26 cellular contexts compared by ENCODE assay signal in the genomic region with DNA sequence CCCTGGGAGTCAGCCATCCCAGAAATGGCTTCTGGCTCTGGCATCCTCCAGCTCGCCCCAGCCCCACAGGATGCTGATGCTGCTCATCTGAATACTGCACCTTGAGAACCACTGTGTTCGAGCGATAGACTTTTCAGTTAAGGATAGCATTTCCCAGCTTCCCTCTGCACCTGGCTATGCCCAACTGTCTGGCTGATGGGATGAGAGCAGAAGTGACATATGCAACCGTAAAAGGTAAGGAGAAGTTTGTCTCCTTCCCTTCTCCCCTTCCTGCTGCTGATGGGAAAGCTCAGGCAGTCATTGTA. TPM values are rescaled to one million over a fixed set of nuclear protein-coding genes. Genes with fewer than 3 reads are reported as not detected.
DNase-seq lines count a peak whose midpoint lies in the region; ATAC-seq and TF ChIP-seq lines count a peak whose summit lies in the region.
"Had no signal": no experiment of that assay in that cellular context is flagged by ENCODE, and none has a peak within 500 bp of the region (broad histone marks: within the 10 kb centered on the region; RNA-seq: fewer than 3 reads in every experiment).

No MANE protein-coding gene starts in this region.

- no peak overlapping the region for H3K4me3 Mint-ChIP-seq in osteocyte (ENCODE audit: unreplicated experiment)
- no peak overlapping the region for H3K4me3 Mint-ChIP-seq in WTC11
- H3K4me3 Mint-ChIP-seq: B cell, H9 had no signal

- no TSS peak for BruUV-seq in OCI-LY7 (replicated peaks; lab: Mats Ljungman, UMichigan)

- H3K4me3 ChIP-seq in OCI-LY7 (ENCODE audit: low read depth, low read length, poor library complexity, severe bottlenecking) = no peak overlapping the region
- H3K4me3 ChIP-seq: GM23248, PC-9, SJCRH30 had no signal

- H3K27ac ChIP-seq in OCI-LY7 (ENCODE audit: low read depth, low read length, poor library complexity, severe bottlenecking) = no peak overlapping the region
- H3K27ac ChIP-seq: 22Rv1, C4-2B, GM23248, PC-9, SJCRH30 had no signal

- peaks cover 12% of the 10 kb centered on the region for H3K4me1 ChIP-seq in OCI-LY7 (ENCODE audit: insufficient read depth, low read length, poor library complexity, severe bottlenecking)
- H3K4me1 ChIP-seq: SJCRH30 had no signal

- no peaks in the 10 kb centered on the region for H3K9me2 ChIP-seq in OCI-LY7 (ENCODE audit: insufficient read depth, low read length)

- intact Hi-C loops in OCI-LY7 (cut with micrococcal nuclease; ENCODE audit: unreplicated experiment) = no loop called here

- H3K4me2 ChIP-seq in OCI-LY7 (ENCODE audit: low read length) = no peak overlapping the region
- H3K4me2 ChIP-seq: PC-9 had no signal

- no peaks in the 10 kb centered on the region for H4K20me1 ChIP-seq in OCI-LY7 (ENCODE audit: insufficient read depth, low read length)

- no peak for ATAC-seq in activated CD4-positive, CD25-positive, alpha-beta regulatory T cell treated with anti-CD3 and anti-CD28 coated beads, Interleukin-2, amount 50 U/mL, for 24 hours
- ATAC-seq in WTC11 = no peak
- ATAC-seq: Right ventricle myocardium inferior had no signal

- H3K4me1 Mint-ChIP-seq in osteocyte (ENCODE audit: unreplicated experiment) (no peaks in the 10 kb centered on the region), WTC11 (no peaks in the 10 kb centered on the region)
- H3K4me1 Mint-ChIP-seq: H9 had no signal

- CTCF ChIA-PET in WTC11 (lab: Charles Lee) (interaction anchor here (0.5 to 2.4 kb wide), 16 partner anchors 10 to 480 kb away, joined by 3 to 14 read pairs (median 5); a partner anchor contains a TSS), OCI-LY7 (lab: Charles Lee; ENCODE audit: unreplicated experiment) (interaction anchor here (0.6 kb wide), 1 partner anchor 43 kb away, joined by 3 read pairs; no protein-coding TSS in a partner anchor)

- H3K9me3 ChIP-seq in OCI-LY7 (ENCODE audit: low read length) = no peaks in the 10 kb centered on the region
- H3K9me3 ChIP-seq: SJCRH30 had no signal

- H3K36me3 Mint-ChIP-seq in osteocyte (ENCODE audit: unreplicated experiment) (no peaks in the 10 kb centered on the region), WTC11 (no peaks in the 10 kb centered on the region)

- H3K9me3 Mint-ChIP-seq in osteocyte (ENCODE audit: unreplicated experiment) = no peaks in the 10 kb centered on the region
- no peaks in the 10 kb centered on the region for H3K9me3 Mint-ChIP-seq in WTC11
- H3K9me3 Mint-ChIP-seq: H9 had no signal

- H3K27ac Mint-ChIP-seq in osteocyte (ENCODE audit: unreplicated experiment) (no peak overlapping the region), WTC11 (no peak overlapping the region)
- H3K27ac Mint-ChIP-seq: B cell, H9 had no signal

- POLR2A ChIA-PET in WTC11 (lab: Charles Lee) (no interaction called here), OCI-LY7 (lab: Charles Lee) (interaction anchor here (0.5 to 0.7 kb wide), 2 partner anchors 64 to 393 kb away, joined by 3 to 4 read pairs; no protein-coding TSS in a partner anchor)

- H3K36me3 ChIP-seq in OCI-LY7 (ENCODE audit: insufficient read depth, low read length) = no peaks in the 10 kb centered on the region
- H3K36me3 ChIP-seq: SJCRH30 had no signal

- H3K27me3 Mint-ChIP-seq in osteocyte (ENCODE audit: unreplicated experiment) (peaks cover 23% of the 10 kb centered on the region), WTC11 (ENCODE audit: low read depth) (no peaks in the 10 kb centered on the region)
- H3K27me3 Mint-ChIP-seq: B cell had no signal

- TF ChIP-seq CTCF in osteocyte (IDR thresholded peaks at IDR 0.05) (no peak), WTC11 (IDR thresholded peaks at IDR 0.05) (no peak), OCI-LY7 (conservative IDR thresholded peaks at IDR 0.05; ENCODE audit: low read length) (no peak)

- no peak overlapping the region for H2AFZ ChIP-seq in OCI-LY7 (ENCODE audit: low read length)
- H2AFZ ChIP-seq: GM23248, PC-9 had no signal

- DNase-seq in activated CD4-positive, CD25-positive, alpha-beta regulatory T cell treated with anti-CD3 and anti-CD28 coated beads, Interleukin-2, amount 50 U/mL, for 72 hours = peak; percentile 17
- DNase-seq in stimulated activated CD4-positive, alpha-beta T cell treated with anti-CD3 and anti-CD28 coated beads, Interleukin-4, amount 100 ng/mL, for 24 hours = peak; percentile 2
- no peak for DNase-seq in stimulated activated CD4-positive, alpha-beta T cell treated with anti-CD3 and anti-CD28 coated beads, Interleukin-2, amount 100 ng/mL, for 24 hours
- DNase-seq in osteocyte (ENCODE audit: extremely low spot score, unreplicated experiment) (peak; percentile 63), WTC11 (ENCODE audit: low spot score) (no peak), OCI-LY7 (ENCODE audit: low spot score) (no peak)
- DNase-seq: Calu3; DMS153; DND-41; GM23248; NCI-H1092 treated with DMSO at 0.1 percent for 48 hours; NCI-H1436; NCI-H187 treated with DMSO at 0.1 percent for 48 hours; NCI-H524 treated with DMSO at 0.1 percent for 48 hours; NCI-H774; NK-92 treated with Interleukin-12 subunit alpha and Interleukin-12 subunit beta, amount 100 ng/mL, for 24 hours; PC-9; SJCRH30 had no signal

- H3K79me2 ChIP-seq in OCI-LY7 (ENCODE audit: insufficient read depth, low read depth, low read length) = no peaks in the 10 kb centered on the region

TF ChIP-seq in WTC11, 78 proteins besides CTCF, POLR2A, EP300 and RAD21:
- TF ChIP-seq ESRRA (CRISPR knock-in tag; IDR thresholded peaks at IDR 0.05; ENCODE audit: borderline replicate concordance) = no peak
- no peak for TF ChIP-seq NR1H2 (CRISPR knock-in tag; IDR thresholded peaks at IDR 0.05)
- no peak for TF ChIP-seq ZNF138 (CRISPR knock-in tag; conservative IDR thresholded peaks at IDR 0.05)
- TF ChIP-seq, protein P1, sequence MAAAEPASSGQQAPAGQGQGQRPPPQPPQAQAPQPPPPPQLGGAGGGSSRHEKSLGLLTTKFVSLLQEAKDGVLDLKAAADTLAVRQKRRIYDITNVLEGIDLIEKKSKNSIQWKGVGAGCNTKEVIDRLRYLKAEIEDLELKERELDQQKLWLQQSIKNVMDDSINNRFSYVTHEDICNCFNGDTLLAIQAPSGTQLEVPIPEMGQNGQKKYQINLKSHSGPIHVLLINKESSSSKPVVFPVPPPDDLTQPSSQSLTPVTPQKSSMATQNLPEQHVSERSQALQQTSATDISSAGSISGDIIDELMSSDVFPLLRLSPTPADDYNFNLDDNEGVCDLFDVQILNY (CRISPR knock-in tag; IDR thresholded peaks at IDR 0.05) = no peak
- TF ChIP-seq KAT7 (CRISPR knock-in tag; IDR thresholded peaks at IDR 0.05; ENCODE audit: borderline replicate concordance) = no peak

RNA-seq across cellular contexts. Expression of a gene that starts 9.7 kb away (rescaled TPM):
- total RNA-seq in osteocyte (not detected in 2 replicates), WTC11 (2021) (0.21 to 0.92 TPM (median 0.60 TPM) in 3 replicates), OCI-LY7 (2022) (not detected in 2 replicates)
- not detected in 2 replicates for total RNA-seq in OCI-LY7 (2014; rRNA removed; shearing (Covaris generic))
- total RNA-seq: B cell, Calu3, GM23248, HT-29, PC-9, RPMI7951, SJCRH30 had no signal

RNA-seq across cellular contexts. Expression of a gene that starts 27.0 kb away (rescaled TPM):
- total RNA-seq in osteocyte (not detected in 2 replicates), WTC11 (2021) (not detected in 3 replicates), OCI-LY7 (2022) (not detected in 2 replicates)
- total RNA-seq in OCI-LY7 (2014; rRNA removed; shearing (Covaris generic)) = not detected in 2 replicates
- total RNA-seq: B cell, Calu3, GM23248, H9, HT-29, PC-9, Right ventricle myocardium inferior, RPMI7951 had no signal

RNA-seq across cellular contexts. Expression of a gene that starts 58.8 kb away (rescaled TPM):
- total RNA-seq in osteocyte (26.7 and 29.2 TPM in 2 replicates), WTC11 (2021) (5.2 to 5.9 TPM (median 5.6 TPM) in 3 replicates), OCI-LY7 (2022) (not detected in 2 replicates)
- total RNA-seq in OCI-LY7 (2014; rRNA removed; shearing (Covaris generic)) = 0.05 and 0.09 TPM in 2 replicates

Comparison
In these comparisons a context has a peak if more than half of its experiments do, and no peak if none do; other contexts are left out.
1. DNase-seq: peak in activated CD4-positive, CD25-positive, alpha-beta regulatory T cell treated with anti-CD3 and anti-CD28 coated beads, Interleukin-2, amount 50 U/mL, for 72 hours (single experiment), stimulated activated CD4-positive, alpha-beta T cell treated with anti-CD3 and anti-CD28 coated beads, Interleukin-4, amount 100 ng/mL, for 24 hours (single experiment) and osteocyte (single experiment); none in stimulated activated CD4-positive, alpha-beta T cell treated with anti-CD3 and anti-CD28 coated beads, Interleukin-2, amount 100 ng/mL, for 24 hours (0 of 2), WTC11 (single experiment) and OCI-LY7 (single experiment).